Comparison of ENCODE assay signal across 26 cellular contexts in genomic region chr2:65541773-65542172, GRCh38.
"Had no signal": no experiment of that assay in that cellular context is flagged by ENCODE, and none has a peak within 500 bp of the region (broad histone marks: within the 10 kb centered on the region; RNA-seq: fewer than 3 reads in every experiment).

No MANE protein-coding gene starts in this region.

- DNase-seq: stimulated activated CD4-positive, alpha-beta T cell treated with anti-CD3 and anti-CD28 coated beads, Interleukin-2, amount 100 ng/mL, for 48 hours; stimulated activated CD4-positive, alpha-beta T cell treated with anti-CD3 and anti-CD28 coated beads, Interleukin-4, amount 100 ng/mL, for 1 hour; stimulated activated CD4-positive, alpha-beta T cell treated with anti-CD3 and anti-CD28 coated beads, Interleukin-4, amount 100 ng/mL, for 24 hours; stimulated activated CD4-positive, alpha-beta T cell treated with anti-CD3 and anti-CD28 coated beads, Interleukin-4, amount 100 ng/mL, for 4 hours; stimulated activated CD8-positive, alpha-beta memory T cell treated with anti-CD3 and anti-CD28 coated beads, Interleukin-4, amount 100 ng/mL, for 48 hours; stimulated activated naive B cell treated with anti-CD40 and anti-IgM and Interleukin-4, amounts not matched to agents 10 μg/mL and 1 μg/mL and 100 μg/mL, for 72 hours; stimulated activated naive CD4-positive, alpha-beta T cell; stimulated activated naive CD4-positive, alpha-beta T cell treated with Interleukin-2 at 50 U/mL for 16 hours; stimulated activated naive CD8-positive, alpha-beta T cell treated with anti-CD3 and anti-CD28 coated beads, Interleukin-15, amount 100 ng/mL, for 72 hours; stimulated activated naive CD8-positive, alpha-beta T cell treated with anti-CD3 and anti-CD28 coated beads, Interleukin-15, Interleukin-2, amounts not matched to agents 100 U/mL and 50 U/mL, for 24 hours; stomach; substantia nigra; testis; thyroid gland; transverse colon; upper lobe of left lung; upper lobe of right lung; uterus had no signal

- H3K27me3 ChIP-seq: stomach, suprapubic skin, testis, thyroid gland, tibial artery, tibial nerve, transverse colon, upper lobe of left lung, upper lobe of right lung, uterus, vagina had no signal

- H3K9me3 ChIP-seq: stomach, suprapubic skin, testis, thoracic aorta, thyroid gland, tibial artery, tibial nerve, transverse colon, upper lobe of left lung, upper lobe of right lung, uterus, vagina had no signal

- ATAC-seq: stimulated activated effector memory CD8-positive, alpha-beta T cell treated with anti-CD3 and anti-CD28 coated beads, Interleukin-12 subunit alpha, Interleukin-12 subunit beta, amount 100 ng/mL, for 72 hours; stimulated activated memory B cell treated with anti-CD40 and anti-IgM and Interleukin-4, amounts not matched to agents 10 μg/mL and 1 μg/mL and 100 μg/mL, for 72 hours; stimulated activated naive B cell treated with anti-CD40 and anti-IgM and Interleukin-4, amounts not matched to agents 10 μg/mL and 1 μg/mL and 100 μg/mL, for 72 hours; stimulated activated naive CD8-positive, alpha-beta T cell treated with anti-CD3 and anti-CD28 coated beads, Interleukin-15, amount 100 ng/mL, for 72 hours; stimulated activated naive CD8-positive, alpha-beta T cell treated with anti-CD3 and anti-CD28 coated beads, Interleukin-15, Interleukin-2, amounts not matched to agents 100 U/mL and 50 U/mL, for 24 hours; upper lobe of right lung had no signal

- FAIRE-seq: urothelium cell line had no signal

- H3K36me3 ChIP-seq: stomach, suprapubic skin, thoracic aorta, thyroid gland, tibial artery, tibial nerve, transverse colon, upper lobe of left lung, upper lobe of right lung, uterus, vagina had no signal

- H3K4me3 ChIP-seq: stomach, suprapubic skin, testis, thoracic aorta, thyroid gland, tibial artery, tibial nerve, transverse colon, upper lobe of left lung, upper lobe of right lung, uterus, vagina had no signal

- H3K27ac ChIP-seq: stomach, suprapubic skin, testis, thoracic aorta, thyroid gland, tibial artery, tibial nerve, transverse colon, upper lobe of left lung, upper lobe of right lung, uterus, vagina had no signal

- H3K4me1 ChIP-seq: suprapubic skin, testis, uterus, vagina had no signal
